Comparison of ENCODE assay signal across 8 cellular contexts in genomic region chr1:54542120-54542961, GRCh38. TPM values are rescaled to one million over a fixed set of nuclear protein-coding genes. Genes with fewer than 3 reads are reported as not detected.
DNase-seq lines count a peak whose midpoint lies in the region; ATAC-seq and TF ChIP-seq lines count a peak whose summit lies in the region.

No MANE protein-coding gene starts in this region.

- no peaks in the 10 kb centered on the region for H3K36me3 Mint-ChIP-seq in activated B cell treated with CpG ODN at 0.5 μM for 24 hours (ENCODE audit: low read depth)
- H3K36me3 Mint-ChIP-seq in central memory CD8-positive, alpha-beta T cell (ENCODE audit: insufficient read depth), result peaks cover 1% of the 10 kb centered on the region

- peaks cover 24% of the 10 kb centered on the region for H3K27me3 Mint-ChIP-seq in activated B cell treated with CpG ODN at 0.5 μM for 24 hours
- H3K27me3 Mint-ChIP-seq in central memory CD8-positive, alpha-beta T cell, result peaks cover 6% of the 10 kb centered on the region

- intact Hi-C loops in activated B cell treated with CpG ODN at 0.5 μM for 24 hours (cut with micrococcal nuclease), result no loop called here

- DNase-seq in GM10266 (ENCODE audit: extremely low spot score) (peak; percentile 63), NCI-H2107 treated with DMSO at 0.1 percent for 48 hours (lab: John Stamatoyannopoulos, UW; ENCODE audit: unreplicated experiment) (peak; percentile 87), activated B cell treated with CpG ODN at 0.5 μM for 24 hours (peak; percentile 24), kidney glomerular epithelial cell (lab: John Stamatoyannopoulos, UW) (peak; percentile 65)
- DNase-seq in central memory CD8-positive, alpha-beta T cell (ENCODE audit: low spot score in 2 of 2), result peak in 1 of 2 donors; percentile 24
- DNase-seq in stimulated activated CD4-positive, alpha-beta T cell treated with anti-CD3 and anti-CD28 coated beads, Interleukin-15, amount 100 ng/mL, for 48 hours (ENCODE audit: low read depth in 2 of 2), result peak; percentile 27 to 54

- POLR2A ChIA-PET in activated B cell treated with CpG ODN at 0.5 μM for 24 hours (lab: Charles Lee), result interaction anchor here (0.6 kb wide), 1 partner anchor 659 kb away, joined by 3 read pairs; no protein-coding TSS in a partner anchor

- H3K27ac Mint-ChIP-seq in activated B cell treated with CpG ODN at 0.5 μM for 24 hours, result no peak overlapping the region
- peak overlapping the region; percentile 34 for H3K27ac Mint-ChIP-seq in central memory CD8-positive, alpha-beta T cell (ENCODE audit: low read depth)

- peak; percentile 66 for ATAC-seq in HG02759 (IDR thresholded peaks at IDR 0.05; ENCODE audit: unreplicated experiment)
- peak; percentile 64 for ATAC-seq in activated B cell treated with CpG ODN at 0.5 μM for 24 hours (ENCODE audit: low read depth)
- peak; percentile 83 for ATAC-seq in central memory CD8-positive, alpha-beta T cell (replicated peaks; ENCODE audit: extremely low read depth, poor library complexity, severe bottlenecking)
- no peak for ATAC-seq in GM19455 (IDR thresholded peaks at IDR 0.05; ENCODE audit: unreplicated experiment)

- no peaks in the 10 kb centered on the region for H3K9me3 Mint-ChIP-seq in activated B cell treated with CpG ODN at 0.5 μM for 24 hours
- H3K9me3 Mint-ChIP-seq in central memory CD8-positive, alpha-beta T cell, result no peaks in the 10 kb centered on the region

- peaks cover 12% of the 10 kb centered on the region for H3K4me1 Mint-ChIP-seq in activated B cell treated with CpG ODN at 0.5 μM for 24 hours
- peaks cover 19% of the 10 kb centered on the region for H3K4me1 Mint-ChIP-seq in central memory CD8-positive, alpha-beta T cell

- peak overlapping the region; percentile 70 for H3K4me3 Mint-ChIP-seq in activated B cell treated with CpG ODN at 0.5 μM for 24 hours
- peak overlapping the region; percentile 60 for H3K4me3 Mint-ChIP-seq in central memory CD8-positive, alpha-beta T cell

- CTCF ChIA-PET in activated B cell treated with CpG ODN at 0.5 μM for 24 hours (lab: Charles Lee), result no interaction called here

- TF ChIP-seq CTCF in GM10266 (IDR thresholded peaks at IDR 0.05; ENCODE audit: control insufficient read depth, insufficient read depth, low read depth, missing control alignments), result peak; percentile 2
- no peak for TF ChIP-seq CTCF in activated B cell treated with CpG ODN at 0.5 μM for 24 hours (IDR thresholded peaks at IDR 0.05)

RNA-seq across cellular contexts. Expression of gene ACOT11, which starts 5.7 kb away (rescaled TPM):
- 0.10 and 0.16 TPM in 2 replicates for total RNA-seq in activated B cell treated with CpG ODN at 0.5 μM for 24 hours
